In genomic region chr1:51344276-51344601, GRCh38 we compare ENCODE assay signal across 17 cellular contexts. TPM values are rescaled to one million over a fixed set of nuclear protein-coding genes. Genes with fewer than 3 reads are reported as not detected.
DNase-seq lines count a peak whose midpoint lies in the region; ATAC-seq, FAIRE-seq and TF ChIP-seq lines count a peak whose summit lies in the region.
"Had no signal": no experiment of that assay in that cellular context is flagged by ENCODE, and none has a peak within 500 bp of the region (broad histone marks: within the 10 kb centered on the region; RNA-seq: fewer than 3 reads in every experiment).

No MANE protein-coding gene starts in this region.

- intact Hi-C loops in colonic mucosa (cut with DNase I) = loop anchor here (10.0 kb wide), 1 partner anchor 191 kb away; no protein-coding TSS in a partner anchor

- no peak overlapping the region for H3K4me3 Mint-ChIP-seq in activated CD8-positive, alpha-beta memory T cell treated with anti-CD3 and anti-CD28 coated beads, Interleukin-2, amount 10 ng/mL, durations not matched to agents 7 days and 5 days
- peak overlapping the region in 1 of 2 donors; percentile 9 for H3K4me3 Mint-ChIP-seq in stimulated activated naive CD8-positive, alpha-beta T cell treated with anti-CD3 and anti-CD28 coated beads, Interleukin-15, amount 100 ng/mL, for 72 hours
- H3K4me3 Mint-ChIP-seq: activated CD8-positive, alpha-beta T cell treated with anti-CD3 and anti-CD28 coated beads, Interleukin-2, amount 10 ng/mL, durations not matched to agents 7 days and 5 days had no signal

- H3K4me1 Mint-ChIP-seq in activated CD8-positive, alpha-beta memory T cell treated with anti-CD3 and anti-CD28 coated beads, Interleukin-2, amount 10 ng/mL, durations not matched to agents 7 days and 5 days = peaks cover 2% of the 10 kb centered on the region
- H3K4me1 Mint-ChIP-seq in stimulated activated naive CD8-positive, alpha-beta T cell treated with anti-CD3 and anti-CD28 coated beads, Interleukin-15, amount 100 ng/mL, for 72 hours = peaks cover 9% of the 10 kb centered on the region

- peak overlapping the region; percentile 49 for H3K4me3 ChIP-seq in colonic mucosa
- peak overlapping the region; percentile 1 for H3K4me3 ChIP-seq in lung

- no peaks in the 10 kb centered on the region for H3K9me3 Mint-ChIP-seq in activated CD8-positive, alpha-beta memory T cell treated with anti-CD3 and anti-CD28 coated beads, Interleukin-2, amount 10 ng/mL, durations not matched to agents 7 days and 5 days (ENCODE audit: low read depth)
- no peaks in the 10 kb centered on the region for H3K9me3 Mint-ChIP-seq in stimulated activated naive CD8-positive, alpha-beta T cell treated with anti-CD3 and anti-CD28 coated beads, Interleukin-15, amount 100 ng/mL, for 72 hours

- CTCF ChIA-PET in activated CD8-positive, alpha-beta memory T cell treated with anti-CD3 and anti-CD28 coated beads, Interleukin-2, amount 10 ng/mL, durations not matched to agents 7 days and 5 days (lab: Charles Lee) = no interaction called here

- FAIRE-seq in HTR-8/SVneo (lab: Jason Lieb, UNC) = no peak

- H3K27me3 Mint-ChIP-seq in activated CD8-positive, alpha-beta memory T cell treated with anti-CD3 and anti-CD28 coated beads, Interleukin-2, amount 10 ng/mL, durations not matched to agents 7 days and 5 days = peaks cover 43% of the 10 kb centered on the region
- H3K27me3 Mint-ChIP-seq in stimulated activated naive CD8-positive, alpha-beta T cell treated with anti-CD3 and anti-CD28 coated beads, Interleukin-15, amount 100 ng/mL, for 72 hours = peaks cover 66% of the 10 kb centered on the region

- H3K4me1 ChIP-seq in colonic mucosa = no peaks in the 10 kb centered on the region
- peaks cover 0 to 5% of the 10 kb centered on the region in 2 donors for H3K4me1 ChIP-seq in lung (ENCODE audit: control insufficient read depth in 2 of 2, insufficient read depth in 2 of 2, low read length in 2 of 2)

- TF ChIP-seq CTCF in colonic mucosa (IDR thresholded peaks at IDR 0.05) (no peak), lung (IDR thresholded peaks at IDR 0.05; ENCODE audit: control extremely low read depth, extremely low read depth) (no peak)

- H3K9ac ChIP-seq in colonic mucosa (ENCODE audit: low read depth in 2 of 2, low read length in 2 of 2) = peak overlapping the region; percentile 13 to 16

- no peak for ATAC-seq in activated CD8-positive, alpha-beta memory T cell treated with anti-CD3 and anti-CD28 coated beads, Interleukin-2, amount 10 ng/mL, durations not matched to agents 7 days and 5 days
- ATAC-seq in lung (ENCODE audit: insufficient read depth, low FRiP score) = no peak
- ATAC-seq in stimulated activated naive CD8-positive, alpha-beta T cell treated with anti-CD3 and anti-CD28 coated beads, Interleukin-15, amount 100 ng/mL, for 72 hours = peak; percentile 9

- WGBS in lung, 2 donors = 66 to 68% methylated on average over 7 of the region's 7 CpGs

- H3K9me3 ChIP-seq in colonic mucosa (no peaks in the 10 kb centered on the region), lung (ENCODE audit: control insufficient read depth in 2 of 2, insufficient read depth in 1 of 2, low read length in 1 of 2) (no peaks in the 10 kb centered on the region)
- H3K9me3 ChIP-seq: esophagus muscularis mucosa, tibial artery had no signal

- H3K27ac ChIP-seq in colonic mucosa (no peak overlapping the region), lung (ENCODE audit: low read depth in 1 of 2, low read length in 1 of 2) (no peak overlapping the region), caudate nucleus (ENCODE audit: low read depth, low read length) (no peak overlapping the region)
- H3K27ac ChIP-seq: C4-2B, esophagus muscularis mucosa, tibial artery had no signal

- no peaks in the 10 kb centered on the region for H3K36me3 Mint-ChIP-seq in activated CD8-positive, alpha-beta memory T cell treated with anti-CD3 and anti-CD28 coated beads, Interleukin-2, amount 10 ng/mL, durations not matched to agents 7 days and 5 days

- peak; percentile 46 for DNase-seq in activated CD8-positive, alpha-beta memory T cell treated with anti-CD3 and anti-CD28 coated beads, Interleukin-2, amount 50 U/mL, for 48 hours
- DNase-seq in activated CD8-positive, alpha-beta memory T cell treated with anti-CD3 and anti-CD28 coated beads, Interleukin-2, amount 10 ng/mL, durations not matched to agents 7 days and 5 days = no peak
- DNase-seq in colonic mucosa (no peak), lung (ENCODE audit: low spot score) (no peak), HTR-8/SVneo (ENCODE audit: insufficient read length, low spot score) (no peak), caudate nucleus (lab: John Stamatoyannopoulos, UW) (no peak)
- no peak for DNase-seq in stimulated activated naive CD8-positive, alpha-beta T cell treated with anti-CD3 and anti-CD28 coated beads, Interleukin-15, amount 100 ng/mL, for 72 hours
- no peak for DNase-seq in stimulated activated CD4-positive, alpha-beta T cell treated with anti-CD3 and anti-CD28 coated beads, Interleukin-2, amount 100 ng/mL, for 48 hours
- DNase-seq: activated CD8-positive, alpha-beta T cell treated with anti-CD3 and anti-CD28 coated beads, Interleukin-2, amount 10 ng/mL, durations not matched to agents 7 days and 5 days; activated effector memory CD4-positive, alpha-beta T cell treated with Interleukin-2 at 50 U/mL for 16 hours; anterior cingulate cortex; cortex of kidney; NCI-H524; tibial artery had no signal

- H3K36me3 ChIP-seq in colonic mucosa = no peaks in the 10 kb centered on the region
- H3K36me3 ChIP-seq in lung (ENCODE audit: control insufficient read depth in 2 of 2, insufficient read depth in 2 of 2, low read length in 2 of 2) = no peaks in the 10 kb centered on the region
- H3K36me3 ChIP-seq: esophagus muscularis mucosa, tibial artery had no signal

- no peaks in the 10 kb centered on the region for H3K27me3 ChIP-seq in colonic mucosa
- no peaks in the 10 kb centered on the region for H3K27me3 ChIP-seq in lung (ENCODE audit: control insufficient read depth, insufficient read depth)

- H3K27ac Mint-ChIP-seq in activated CD8-positive, alpha-beta memory T cell treated with anti-CD3 and anti-CD28 coated beads, Interleukin-2, amount 10 ng/mL, durations not matched to agents 7 days and 5 days = no peak overlapping the region
- no peak overlapping the region for H3K27ac Mint-ChIP-seq in stimulated activated naive CD8-positive, alpha-beta T cell treated with anti-CD3 and anti-CD28 coated beads, Interleukin-15, amount 100 ng/mL, for 72 hours
- H3K27ac Mint-ChIP-seq: activated CD8-positive, alpha-beta T cell treated with anti-CD3 and anti-CD28 coated beads, Interleukin-2, amount 10 ng/mL, durations not matched to agents 7 days and 5 days had no signal

RNA-seq across cellular contexts. Expression of gene TTC39A, which starts 13.9 kb away (rescaled TPM):
- under 1 TPM in 1 of 2 experiments, not detected in 1; 0.33 TPM for total RNA-seq in activated CD8-positive, alpha-beta memory T cell treated with anti-CD3 and anti-CD28 coated beads, Interleukin-2, amount 10 ng/mL, durations not matched to agents 7 days and 5 days
- total RNA-seq in colonic mucosa (100 to 1,000 TPM in 1 of 2 donors, 10 to 100 TPM in 1; 95.2 to 148 TPM), lung (10 to 100 TPM; 16.6 to 46.8 TPM)
- polyA plus RNA-seq in lung = 10 to 100 TPM; 24.5 to 32.6 TPM
- total RNA-seq: activated CD8-positive, alpha-beta T cell treated with anti-CD3 and anti-CD28 coated beads, Interleukin-2, amount 10 ng/mL, durations not matched to agents 7 days and 5 days; HT1080 had no signal

Comparison
In these comparisons a context has a peak if more than half of its experiments do, and no peak if none do; other contexts are left out.
1. RNA of gene TTC39A, which starts 13.9 kb away (total RNA-seq): 95.2 to 148 TPM in colonic mucosa and 16.6 to 46.8 TPM in lung; 0.33 TPM in activated CD8-positive, alpha-beta memory T cell treated with anti-CD3 and anti-CD28 coated beads, Interleukin-2, amount 10 ng/mL, durations not matched to agents 7 days and 5 days; every median in the first group is over 10 times any median in the second.